17 cellular contexts compared by ENCODE assay signal in the genomic region with DNA sequence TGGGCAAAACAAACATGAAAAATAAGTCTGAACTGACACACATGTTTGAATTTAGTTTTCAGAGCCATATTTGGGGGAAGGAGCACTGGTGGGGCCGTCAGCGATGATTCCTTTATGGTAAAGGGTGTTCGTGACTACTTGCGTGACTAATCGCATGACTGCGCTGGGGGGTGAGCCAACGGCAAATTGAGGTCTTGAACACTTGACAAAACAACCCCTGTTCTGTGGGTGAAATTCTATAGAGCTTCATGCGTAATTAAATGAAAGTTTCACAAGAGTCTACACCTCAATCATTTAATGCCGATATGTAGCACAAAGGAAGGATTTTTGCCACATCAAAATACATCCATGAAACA.
A peak's percentile ranks its signal among the peaks of the same experiment; 100 is the strongest.
DNase-seq lines count a peak whose midpoint lies in the region; ATAC-seq, FAIRE-seq and TF ChIP-seq lines count a peak whose summit lies in the region.
"Had no signal": no experiment of that assay in that cellular context is flagged by ENCODE, and none has a peak within 500 bp of the region (broad histone marks: within the 10 kb centered on the region; RNA-seq: fewer than 3 reads in every experiment).

No MANE protein-coding gene starts in this region.

- H2BK12ac ChIP-seq in neuronal stem cell (ENCODE audit: low read length), result no peak overlapping the region

- H4K20me1 ChIP-seq in fibroblast of lung (ENCODE audit: control insufficient read depth, extremely low read depth, insufficient read depth, low read length), result no peaks in the 10 kb centered on the region
- H4K20me1 ChIP-seq: BLaER1 had no signal

- H3K9me3 ChIP-seq in SJCRH30 (replicated peaks) (no peaks in the 10 kb centered on the region), fibroblast of lung (ENCODE audit: control insufficient read depth, insufficient read depth, low read depth, low read length) (no peaks in the 10 kb centered on the region), neuronal stem cell (replicated peaks in 1 of 2; ENCODE audit: control insufficient read depth in 2 of 2, insufficient read depth in 1 of 2, low read depth in 1 of 2, low read length in 2 of 2) (no peaks in the 10 kb centered on the region)
- H3K9me3 ChIP-seq: BLaER1, Caco-2 had no signal

- H3K4me3 ChIP-seq in SJCRH30 (no peak overlapping the region), fibroblast of lung (replicated peaks in 1 of 4; ENCODE audit: control extremely low read depth in 1 of 4, insufficient read depth in 1 of 4, low read depth in 3 of 4, low read length in 4 of 4) (no peak overlapping the region), neuronal stem cell (ENCODE audit: low read length in 2 of 2) (no peak overlapping the region)
- H3K4me3 ChIP-seq: BLaER1 had no signal

- H3K79me2 ChIP-seq in fibroblast of lung (ENCODE audit: control insufficient read depth, insufficient read depth, low read length), result no peaks in the 10 kb centered on the region

- no peak for TF ChIP-seq CTCF in fibroblast of lung (conservative IDR thresholded peaks at IDR 0.05 in 1 of 2, IDR thresholded peaks at IDR 0.05 in 1 of 2; ENCODE audit: low read depth in 1 of 2, low read length in 2 of 2)
- TF ChIP-seq CTCF in type B pancreatic cell (conservative IDR thresholded peaks at IDR 0.05), result no peak
- no peak for TF ChIP-seq CTCF in HFFc6 (IDR thresholded peaks at IDR 0.05)

- H3K4ac ChIP-seq in neuronal stem cell (ENCODE audit: low read length), result no peak overlapping the region

- no peak for ATAC-seq in GM21717 (IDR thresholded peaks at IDR 0.05; ENCODE audit: unreplicated experiment)
- no peak for ATAC-seq in HG03442 (IDR thresholded peaks at IDR 0.05; ENCODE audit: unreplicated experiment)

- no peaks in the 10 kb centered on the region for H3K27me3 Mint-ChIP-seq in type B pancreatic cell
- H3K27me3 Mint-ChIP-seq in HFFc6 (ENCODE audit: insufficient read depth), result peaks cover 16% of the 10 kb centered on the region

- DNase-seq in GM18507 (ENCODE audit: extremely low spot score, insufficient read length, low read depth) (no peak), SJCRH30 (peak; percentile 8 to 13), fibroblast of lung (ENCODE audit: low read depth in 2 of 2) (peak; percentile 58 to 60), neuronal stem cell (ENCODE audit: low spot score) (no peak), type B pancreatic cell (ENCODE audit: extremely low spot score, unreplicated experiment) (no peak), HFFc6 (no peak)
- DNase-seq: 8988T; AML-193; Caco-2; CD8-positive, alpha-beta memory T cell; DND-41; GF-D8; GOT3; HCEC 1CT had no signal

- no peak overlapping the region for H3K4me2 ChIP-seq in fibroblast of lung (ENCODE audit: extremely low read depth, insufficient read depth, low read length)
- H3K4me2 ChIP-seq in neuronal stem cell (ENCODE audit: insufficient read depth, low read length, poor library complexity, severe bottlenecking), result no peak overlapping the region
- H3K4me2 ChIP-seq: BLaER1 had no signal

- no peak overlapping the region for H2AFZ ChIP-seq in fibroblast of lung (ENCODE audit: low read length)
- H2AFZ ChIP-seq in neuronal stem cell (ENCODE audit: low read length), result peak overlapping the region; percentile 75

- FAIRE-seq in GM18507 (lab: Jason Lieb, UNC), result peak; percentile 38

- H3K9ac ChIP-seq in fibroblast of lung (ENCODE audit: insufficient read depth, low read length) (no peak overlapping the region), neuronal stem cell (ENCODE audit: low read depth, low read length, poor library complexity) (no peak overlapping the region)
- H3K9ac ChIP-seq: BLaER1 had no signal

- H3K4me1 Mint-ChIP-seq in type B pancreatic cell (ENCODE audit: unreplicated experiment) (peaks cover 35% of the 10 kb centered on the region), HFFc6 (ENCODE audit: low read depth) (no peaks in the 10 kb centered on the region)
- H3K4me1 Mint-ChIP-seq: CD8-positive, alpha-beta memory T cell had no signal

- H4K91ac ChIP-seq in neuronal stem cell (ENCODE audit: low read depth, low read length, poor library complexity), result no peak overlapping the region

- no peak overlapping the region for H3K23ac ChIP-seq in neuronal stem cell (ENCODE audit: low read depth, low read length, poor library complexity)

- no peak overlapping the region for H3K27ac ChIP-seq in SJCRH30
- H3K27ac ChIP-seq in fibroblast of lung (ENCODE audit: insufficient read depth, low read length), result no peak overlapping the region
- no peak overlapping the region for H3K27ac ChIP-seq in neuronal stem cell (replicated peaks; ENCODE audit: low read length)
- H3K27ac ChIP-seq: BLaER1 had no signal

- H4K8ac ChIP-seq in neuronal stem cell (ENCODE audit: low read depth, low read length), result no peak overlapping the region

- H3K4me1 ChIP-seq in SJCRH30 (no peaks in the 10 kb centered on the region), fibroblast of lung (ENCODE audit: control insufficient read depth, extremely low read depth, insufficient read depth, low read length) (no peaks in the 10 kb centered on the region), neuronal stem cell (ENCODE audit: control insufficient read depth in 2 of 2, insufficient read depth in 1 of 2, low read depth in 1 of 2, low read length in 2 of 2) (peaks cover 4 to 10% of the 10 kb centered on the region in 2 donors)
- H3K4me1 ChIP-seq: BLaER1, Caco-2 had no signal

- H3K4me3 Mint-ChIP-seq in type B pancreatic cell (no peak overlapping the region), HFFc6 (no peak overlapping the region)
- H3K4me3 Mint-ChIP-seq: CD8-positive, alpha-beta memory T cell had no signal

- no peak overlapping the region for H3K18ac ChIP-seq in neuronal stem cell (ENCODE audit: low read length)

- H3K27me3 ChIP-seq in SJCRH30 (0 out of 2 replicates have a peak, but pooled peaks cover 4% of the 10 kb centered on the region), fibroblast of lung (ENCODE audit: control insufficient read depth, insufficient read depth, low read length) (no peaks in the 10 kb centered on the region), neuronal stem cell (ENCODE audit: control insufficient read depth in 3 of 3, insufficient read depth in 3 of 3, low read depth in 1 of 3, low read length in 3 of 3) (no peaks in the 10 kb centered on the region)
- H3K27me3 ChIP-seq: BLaER1 had no signal

- H3K27ac Mint-ChIP-seq in type B pancreatic cell (no peak overlapping the region), HFFc6 (no peak overlapping the region)
- H3K27ac Mint-ChIP-seq: CD8-positive, alpha-beta memory T cell had no signal

- no CpG with 5 or more reads among the region's 9 CpGs for WGBS in neuronal stem cell (ENCODE audit: extremely low coverage in 2 of 2, insufficient read length in 2 of 2, insufficient replicate concordance in 1 of 2), 2 donors

- no peak overlapping the region for H3K14ac ChIP-seq in neuronal stem cell (ENCODE audit: low read length)

- H3K36me3 ChIP-seq in SJCRH30, result no peaks in the 10 kb centered on the region
- H3K36me3 ChIP-seq in fibroblast of lung (ENCODE audit: control insufficient read depth, insufficient read depth, low read length), result no peaks in the 10 kb centered on the region
- no peaks in the 10 kb centered on the region for H3K36me3 ChIP-seq in neuronal stem cell (replicated peaks in 1 of 2; ENCODE audit: control insufficient read depth in 2 of 2, insufficient read depth in 2 of 2, low read length in 2 of 2)
- H3K36me3 ChIP-seq: BLaER1 had no signal

- H3K79me1 ChIP-seq in neuronal stem cell (ENCODE audit: low read depth, low read length), result no peaks in the 10 kb centered on the region

- no peak overlapping the region for H2AK5ac ChIP-seq in neuronal stem cell (ENCODE audit: low read depth, low read length)

- H3K9me3 Mint-ChIP-seq in type B pancreatic cell (no peaks in the 10 kb centered on the region), HFFc6 (no peaks in the 10 kb centered on the region)
- H3K9me3 Mint-ChIP-seq: CD8-positive, alpha-beta memory T cell had no signal

- no peak overlapping the region for H2BK5ac ChIP-seq in neuronal stem cell (ENCODE audit: low read length)

- H2BK120ac ChIP-seq in neuronal stem cell (ENCODE audit: low read depth, low read length), result no peak overlapping the region

- no peaks in the 10 kb centered on the region for H3K36me3 Mint-ChIP-seq in type B pancreatic cell
- H3K36me3 Mint-ChIP-seq in HFFc6 (ENCODE audit: low read depth), result no peaks in the 10 kb centered on the region
- H3K36me3 Mint-ChIP-seq: CD8-positive, alpha-beta memory T cell had no signal

- no peak overlapping the region for H2BK15ac ChIP-seq in neuronal stem cell (ENCODE audit: low read length)

Comparison
In these comparisons a context has a peak if more than half of its experiments do, and no peak if none do; other contexts are left out.
1. DNase-seq: peak in SJCRH30 (2 of 2) and fibroblast of lung (2 of 2); none in GM18507 (single experiment), neuronal stem cell (single experiment), type B pancreatic cell (single experiment) and HFFc6 (single experiment).